ENCODE assay signal across 7 cellular contexts in the genomic region with DNA sequence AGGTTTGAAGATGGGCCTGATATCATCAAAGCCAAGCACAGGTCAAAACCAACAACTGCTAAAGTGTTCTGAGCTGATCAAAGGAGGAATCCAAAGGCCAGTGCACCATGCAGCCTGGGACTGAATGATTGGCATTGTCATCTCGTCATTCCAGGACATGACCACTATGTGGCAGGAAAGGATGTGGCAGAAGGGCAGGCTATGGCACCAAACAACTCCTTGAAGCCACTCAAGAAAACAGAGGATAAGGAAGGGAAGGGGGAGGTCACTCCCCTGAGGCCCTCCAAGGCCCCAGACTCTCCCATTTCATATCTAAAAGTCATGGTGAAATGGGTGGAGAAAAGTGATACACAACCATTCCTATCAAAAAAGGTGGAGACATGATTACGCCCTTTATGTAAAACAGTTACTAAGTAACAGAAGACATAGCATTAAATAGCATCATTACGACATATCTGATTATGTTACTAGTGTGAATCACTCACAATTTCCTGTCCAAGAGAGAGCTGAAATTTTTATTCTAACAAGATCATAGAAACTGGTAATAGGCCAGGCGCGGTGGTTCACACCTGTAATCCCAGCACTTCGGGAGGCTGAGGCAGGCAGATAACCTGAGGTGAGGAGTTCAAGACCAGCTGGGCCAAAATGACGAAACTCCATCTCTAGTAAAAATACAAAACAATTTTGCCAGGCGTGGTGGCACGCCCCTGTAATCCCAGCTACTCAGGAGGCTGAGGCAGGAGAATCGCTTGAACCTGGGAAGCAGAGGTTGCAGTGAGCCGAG. TPM values are rescaled to one million over a fixed set of nuclear protein-coding genes. Genes with fewer than 3 reads are reported as not detected.
DNase-seq lines count a peak whose midpoint lies in the region; ATAC-seq and TF ChIP-seq lines count a peak whose summit lies in the region.

No MANE protein-coding gene starts in this region.

- no peaks in the 10 kb centered on the region for H3K79me2 ChIP-seq in osteoblast (ENCODE audit: insufficient read depth, low read length)

- H3K4me3 ChIP-seq in fibroblast of mammary gland (ENCODE audit: control insufficient read depth, low read depth, low read length) (no peak overlapping the region), osteoblast (ENCODE audit: insufficient read depth, low read length) (no peak overlapping the region)

- H4K20me1 ChIP-seq in osteoblast (ENCODE audit: insufficient read depth, low read length): no peaks in the 10 kb centered on the region

- peaks cover 23% of the 10 kb centered on the region for H3K4me1 ChIP-seq in osteoblast (ENCODE audit: insufficient read depth, low read length)

- peak overlapping the region; percentile 37 for H3K4me2 ChIP-seq in osteoblast (ENCODE audit: insufficient read depth, low read length)

- no peaks in the 10 kb centered on the region for H3K9me3 ChIP-seq in osteoblast (ENCODE audit: low read depth, low read length)

- peak overlapping the region; percentile 76 for H3K27ac ChIP-seq in osteoblast (ENCODE audit: low read depth, low read length)

- no peak for ATAC-seq in HG03432 (IDR thresholded peaks at IDR 0.05; ENCODE audit: unreplicated experiment)
- ATAC-seq in HG03175 (IDR thresholded peaks at IDR 0.05; ENCODE audit: unreplicated experiment): no peak

- H3K27me3 ChIP-seq in osteoblast (ENCODE audit: insufficient read depth, low read length): no peaks in the 10 kb centered on the region

- peak overlapping the region; percentile 20 for H2AFZ ChIP-seq in osteoblast (ENCODE audit: low read length)

- no peaks in the 10 kb centered on the region for H3K36me3 ChIP-seq in osteoblast (ENCODE audit: insufficient read depth, low read length)

- TF ChIP-seq CTCF in fibroblast of mammary gland (conservative IDR thresholded peaks at IDR 0.05; ENCODE audit: control insufficient read depth, insufficient read depth, low read depth, low read length) (peak; percentile 36), osteoblast (IDR thresholded peaks at IDR 0.05; ENCODE audit: extremely low read depth, low read depth, low read length) (peak; percentile 45)

- DNase-seq in DMS79 treated with DMSO at 0.1 percent for 48 hours (lab: John Stamatoyannopoulos, UW) (peak; percentile 41), HT-29 (ENCODE audit: low spot score) (peak; percentile 94), SW 1271 (lab: John Stamatoyannopoulos, UW) (peak; percentile 88 to 96), fibroblast of mammary gland (ENCODE audit: low read depth) (peak; percentile 72), osteoblast (ENCODE audit: insufficient read length, low spot score, missing footprints) (no peak)

RNA-seq across cellular contexts. Expression of gene AHNAK, which starts 49.3 kb away (rescaled TPM):
- 281 and 282 TPM in 2 replicates for total RNA-seq in HT-29 (2014; rRNA removed; shearing (Covaris generic))
- 646 and 720 TPM in 2 replicates for total RNA-seq in osteoblast
